Comparison of ENCODE assay signal across 15 cellular contexts in the genomic region with DNA sequence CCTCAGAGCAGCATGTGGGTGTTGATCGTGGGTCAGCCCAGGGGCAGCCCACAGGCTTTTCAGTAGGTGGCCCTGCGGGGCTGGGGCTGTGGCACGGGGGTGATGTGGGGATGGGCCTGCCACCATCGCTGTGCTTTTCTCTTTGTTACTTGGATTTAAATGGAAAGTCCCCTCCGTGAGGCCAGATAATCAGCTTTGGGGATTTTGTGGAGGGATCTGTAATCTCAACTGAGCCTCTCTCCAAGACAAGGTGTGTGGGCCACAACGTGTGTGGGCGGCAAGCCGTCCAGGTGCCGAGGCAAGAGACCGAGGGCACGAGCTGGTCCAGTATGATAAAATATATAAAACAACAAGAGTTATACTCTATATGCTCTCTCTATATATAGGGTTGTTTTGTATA. TPM values are rescaled to one million over a fixed set of nuclear protein-coding genes. Genes with fewer than 3 reads are reported as not detected.
DNase-seq lines count a peak whose midpoint lies in the region; ATAC-seq and TF ChIP-seq lines count a peak whose summit lies in the region.
"Had no signal": no experiment of that assay in that cellular context is flagged by ENCODE, and none has a peak within 500 bp of the region (broad histone marks: within the 10 kb centered on the region; RNA-seq: fewer than 3 reads in every experiment).

No MANE protein-coding gene starts in this region.

- no peaks in the 10 kb centered on the region for H3K9me3 ChIP-seq in upper lobe of right lung

- ATAC-seq in upper lobe of right lung, result no peak
- ATAC-seq in HG03097 (IDR thresholded peaks at IDR 0.05; ENCODE audit: low FRiP score, unreplicated experiment), result no peak
- no peak for ATAC-seq in natural killer cell treated with Interleukin-12 subunit alpha and Interleukin-12 subunit beta and Interleukin-15 and Interleukin-18, amount 100 ng/mL, for 72 hours
- ATAC-seq: GM12878 had no signal

- peak; percentile 1 for DNase-seq in activated naive CD4-positive, alpha-beta T cell treated with Interleukin-2 at 50 U/mL for 16 hours
- no peak for DNase-seq in activated naive CD4-positive, alpha-beta T cell treated with anti-CD3 and anti-CD28 coated beads, Interleukin-2, amount 10 ng/mL, durations not matched to agents 7 days and 5 days
- peak; percentile 2 for DNase-seq in activated T-helper 2 cell treated with anti-CD3 and anti-CD28 coated beads, Interferon-gamma antibody, Interleukin-2, Interleukin-4, amounts not matched to agents 10 μg/mL and 5 μg/mL and 100 μg/mL, durations not matched to agents 14 hours and 24 hours and 36 hours (ENCODE audit: low spot score)
- DNase-seq in mesenteric fat pad (ENCODE audit: low spot score) (peak; percentile 73), upper lobe of right lung (peak; percentile 39), hepatic stellate cell (ENCODE audit: low spot score) (no peak)
- no peak for DNase-seq in natural killer cell treated with Interleukin-12 subunit alpha and Interleukin-12 subunit beta and Interleukin-15 and Interleukin-18, amount 100 ng/mL, for 72 hours (ENCODE audit: low spot score)
- DNase-seq: CD4-positive, alpha-beta memory T cell; DMS79 treated with DMSO at 0.1 percent for 48 hours; GOT3; NCI-H1930; SHP77 treated with DMSO at 0.1 percent for 48 hours had no signal

- no peaks in the 10 kb centered on the region for H3K27me3 ChIP-seq in upper lobe of right lung

- H3K36me3 ChIP-seq in upper lobe of right lung, result no peaks in the 10 kb centered on the region

- no peak overlapping the region for H3K27ac ChIP-seq in upper lobe of right lung

- H3K36me3 Mint-ChIP-seq in activated naive CD4-positive, alpha-beta T cell treated with anti-CD3 and anti-CD28 coated beads, Interleukin-2, amount 10 ng/mL, durations not matched to agents 7 days and 5 days, result no peaks in the 10 kb centered on the region
- no peaks in the 10 kb centered on the region for H3K36me3 Mint-ChIP-seq in activated T-helper 2 cell treated with anti-CD3 and anti-CD28 coated beads, Interferon-gamma antibody, Interleukin-2, Interleukin-4, amounts not matched to agents 10 μg/mL and 5 μg/mL and 100 μg/mL, durations not matched to agents 14 hours and 24 hours and 36 hours (ENCODE audit: low read depth)
- H3K36me3 Mint-ChIP-seq in natural killer cell treated with Interleukin-12 subunit alpha and Interleukin-12 subunit beta and Interleukin-15 and Interleukin-18, amount 100 ng/mL, for 72 hours, result no peaks in the 10 kb centered on the region
- H3K36me3 Mint-ChIP-seq: CD4-positive, alpha-beta memory T cell had no signal

- no peaks in the 10 kb centered on the region for H3K27me3 Mint-ChIP-seq in activated naive CD4-positive, alpha-beta T cell treated with anti-CD3 and anti-CD28 coated beads, Interleukin-2, amount 10 ng/mL, durations not matched to agents 7 days and 5 days
- no peaks in the 10 kb centered on the region for H3K27me3 Mint-ChIP-seq in activated T-helper 2 cell treated with anti-CD3 and anti-CD28 coated beads, Interferon-gamma antibody, Interleukin-2, Interleukin-4, amounts not matched to agents 10 μg/mL and 5 μg/mL and 100 μg/mL, durations not matched to agents 14 hours and 24 hours and 36 hours (ENCODE audit: low read depth)
- H3K27me3 Mint-ChIP-seq in natural killer cell treated with Interleukin-12 subunit alpha and Interleukin-12 subunit beta and Interleukin-15 and Interleukin-18, amount 100 ng/mL, for 72 hours, result peaks cover 0 to 7% of the 10 kb centered on the region in 2 donors

- H3K9me3 Mint-ChIP-seq in activated naive CD4-positive, alpha-beta T cell treated with anti-CD3 and anti-CD28 coated beads, Interleukin-2, amount 10 ng/mL, durations not matched to agents 7 days and 5 days, result peaks cover 9% of the 10 kb centered on the region
- no peaks in the 10 kb centered on the region for H3K9me3 Mint-ChIP-seq in activated T-helper 2 cell treated with anti-CD3 and anti-CD28 coated beads, Interferon-gamma antibody, Interleukin-2, Interleukin-4, amounts not matched to agents 10 μg/mL and 5 μg/mL and 100 μg/mL, durations not matched to agents 14 hours and 24 hours and 36 hours
- no peaks in the 10 kb centered on the region for H3K9me3 Mint-ChIP-seq in natural killer cell treated with Interleukin-12 subunit alpha and Interleukin-12 subunit beta and Interleukin-15 and Interleukin-18, amount 100 ng/mL, for 72 hours

- CTCF ChIA-PET in activated naive CD4-positive, alpha-beta T cell treated with anti-CD3 and anti-CD28 coated beads, Interleukin-2, amount 10 ng/mL, durations not matched to agents 7 days and 5 days (lab: Charles Lee), result no interaction called here

- H3K4me1 ChIP-seq in upper lobe of right lung, result no peaks in the 10 kb centered on the region

- intact Hi-C loops in activated T-helper 2 cell treated with anti-CD3 and anti-CD28 coated beads, Interferon-gamma antibody, Interleukin-2, Interleukin-4, amounts not matched to agents 10 μg/mL and 5 μg/mL and 100 μg/mL, durations not matched to agents 14 hours and 24 hours and 36 hours (cut with micrococcal nuclease), result no loop called here
- intact Hi-C loops in upper lobe of right lung (cut with DNase I), result no loop called here

- H3K27ac Mint-ChIP-seq in activated naive CD4-positive, alpha-beta T cell treated with anti-CD3 and anti-CD28 coated beads, Interleukin-2, amount 10 ng/mL, durations not matched to agents 7 days and 5 days, result no peak overlapping the region
- H3K27ac Mint-ChIP-seq in activated T-helper 2 cell treated with anti-CD3 and anti-CD28 coated beads, Interferon-gamma antibody, Interleukin-2, Interleukin-4, amounts not matched to agents 10 μg/mL and 5 μg/mL and 100 μg/mL, durations not matched to agents 14 hours and 24 hours and 36 hours, result no peak overlapping the region
- no peak overlapping the region for H3K27ac Mint-ChIP-seq in natural killer cell treated with Interleukin-12 subunit alpha and Interleukin-12 subunit beta and Interleukin-15 and Interleukin-18, amount 100 ng/mL, for 72 hours

- no peak overlapping the region for H3K4me3 Mint-ChIP-seq in activated naive CD4-positive, alpha-beta T cell treated with anti-CD3 and anti-CD28 coated beads, Interleukin-2, amount 10 ng/mL, durations not matched to agents 7 days and 5 days
- no peak overlapping the region for H3K4me3 Mint-ChIP-seq in activated T-helper 2 cell treated with anti-CD3 and anti-CD28 coated beads, Interferon-gamma antibody, Interleukin-2, Interleukin-4, amounts not matched to agents 10 μg/mL and 5 μg/mL and 100 μg/mL, durations not matched to agents 14 hours and 24 hours and 36 hours (ENCODE audit: low read depth)
- no peak overlapping the region for H3K4me3 Mint-ChIP-seq in natural killer cell treated with Interleukin-12 subunit alpha and Interleukin-12 subunit beta and Interleukin-15 and Interleukin-18, amount 100 ng/mL, for 72 hours
- H3K4me3 Mint-ChIP-seq: CD4-positive, alpha-beta memory T cell had no signal

- TF ChIP-seq CTCF in upper lobe of right lung (IDR thresholded peaks at IDR 0.05), result no peak

- H3K4me3 ChIP-seq in upper lobe of right lung, result no peak overlapping the region
- H3K4me3 ChIP-seq: GM12878 had no signal

- peaks cover 15% of the 10 kb centered on the region for H3K4me1 Mint-ChIP-seq in activated naive CD4-positive, alpha-beta T cell treated with anti-CD3 and anti-CD28 coated beads, Interleukin-2, amount 10 ng/mL, durations not matched to agents 7 days and 5 days
- H3K4me1 Mint-ChIP-seq in activated T-helper 2 cell treated with anti-CD3 and anti-CD28 coated beads, Interferon-gamma antibody, Interleukin-2, Interleukin-4, amounts not matched to agents 10 μg/mL and 5 μg/mL and 100 μg/mL, durations not matched to agents 14 hours and 24 hours and 36 hours (ENCODE audit: low read depth), result no peaks in the 10 kb centered on the region
- H3K4me1 Mint-ChIP-seq in natural killer cell treated with Interleukin-12 subunit alpha and Interleukin-12 subunit beta and Interleukin-15 and Interleukin-18, amount 100 ng/mL, for 72 hours (ENCODE audit: low read depth in 2 of 2), result no peaks in the 10 kb centered on the region

RNA-seq across cellular contexts. Expression of a gene that starts 16.7 kb away (rescaled TPM):
- 0.11 TPM in 1 of 2 replicates, not detected in the other for total RNA-seq in activated T-helper 2 cell treated with anti-CD3 and anti-CD28 coated beads, Interferon-gamma antibody, Interleukin-2, Interleukin-4, amounts not matched to agents 10 μg/mL and 5 μg/mL and 100 μg/mL, durations not matched to agents 14 hours and 24 hours and 36 hours
- total RNA-seq in mesenteric fat pad (5.5 TPM), upper lobe of right lung (1.5 TPM)
- under 1 TPM in 1 of 2 donors, not detected in 1; 0.48 TPM for total RNA-seq in natural killer cell treated with Interleukin-12 subunit alpha and Interleukin-12 subunit beta and Interleukin-15 and Interleukin-18, amount 100 ng/mL, for 72 hours
- total RNA-seq: CD4-positive, alpha-beta memory T cell had no signal

RNA-seq across cellular contexts. Expression of a gene that starts 36.6 kb away (rescaled TPM):
- 1,612 and 1,642 TPM in 2 replicates for total RNA-seq in activated T-helper 2 cell treated with anti-CD3 and anti-CD28 coated beads, Interferon-gamma antibody, Interleukin-2, Interleukin-4, amounts not matched to agents 10 μg/mL and 5 μg/mL and 100 μg/mL, durations not matched to agents 14 hours and 24 hours and 36 hours
- 1,225 TPM for total RNA-seq in mesenteric fat pad
- total RNA-seq in upper lobe of right lung, result 807 TPM
- total RNA-seq in natural killer cell treated with Interleukin-12 subunit alpha and Interleukin-12 subunit beta and Interleukin-15 and Interleukin-18, amount 100 ng/mL, for 72 hours, result 1,000 to 10,000 TPM in 1 of 2 donors, 100 to 1,000 TPM in 1; 834 to 1,122 TPM

RNA-seq across cellular contexts. Expression of a gene that starts 46.4 kb away (rescaled TPM):
- total RNA-seq in activated T-helper 2 cell treated with anti-CD3 and anti-CD28 coated beads, Interferon-gamma antibody, Interleukin-2, Interleukin-4, amounts not matched to agents 10 μg/mL and 5 μg/mL and 100 μg/mL, durations not matched to agents 14 hours and 24 hours and 36 hours, result not detected in 2 replicates
- total RNA-seq in mesenteric fat pad (not detected), upper lobe of right lung (not detected)
- total RNA-seq in natural killer cell treated with Interleukin-12 subunit alpha and Interleukin-12 subunit beta and Interleukin-15 and Interleukin-18, amount 100 ng/mL, for 72 hours, result not detected
- total RNA-seq: A172; CD4-positive, alpha-beta memory T cell; GM12878 had no signal

RNA-seq across cellular contexts. Expression of a gene that starts 53.5 kb away (rescaled TPM):
- total RNA-seq in activated T-helper 2 cell treated with anti-CD3 and anti-CD28 coated beads, Interferon-gamma antibody, Interleukin-2, Interleukin-4, amounts not matched to agents 10 μg/mL and 5 μg/mL and 100 μg/mL, durations not matched to agents 14 hours and 24 hours and 36 hours, result 29.0 and 30.3 TPM in 2 replicates
- total RNA-seq in mesenteric fat pad (27.1 TPM), upper lobe of right lung (18.6 TPM)
- total RNA-seq in natural killer cell treated with Interleukin-12 subunit alpha and Interleukin-12 subunit beta and Interleukin-15 and Interleukin-18, amount 100 ng/mL, for 72 hours, result 10 to 100 TPM; 24.7 to 47.2 TPM

Comparison
In these comparisons a context has a peak if more than half of its experiments do, and no peak if none do; other contexts are left out.
1. DNase-seq: peak in activated naive CD4-positive, alpha-beta T cell treated with Interleukin-2 at 50 U/mL for 16 hours (single experiment), activated T-helper 2 cell treated with anti-CD3 and anti-CD28 coated beads, Interferon-gamma antibody, Interleukin-2, Interleukin-4, amounts not matched to agents 10 μg/mL and 5 μg/mL and 100 μg/mL, durations not matched to agents 14 hours and 24 hours and 36 hours (single experiment), mesenteric fat pad (single experiment) and upper lobe of right lung (single experiment); none in activated naive CD4-positive, alpha-beta T cell treated with anti-CD3 and anti-CD28 coated beads, Interleukin-2, amount 10 ng/mL, durations not matched to agents 7 days and 5 days (single experiment), hepatic stellate cell (single experiment) and natural killer cell treated with Interleukin-12 subunit alpha and Interleukin-12 subunit beta and Interleukin-15 and Interleukin-18, amount 100 ng/mL, for 72 hours (single experiment).